8 cellular contexts compared by ENCODE assay signal in the genomic region with DNA sequence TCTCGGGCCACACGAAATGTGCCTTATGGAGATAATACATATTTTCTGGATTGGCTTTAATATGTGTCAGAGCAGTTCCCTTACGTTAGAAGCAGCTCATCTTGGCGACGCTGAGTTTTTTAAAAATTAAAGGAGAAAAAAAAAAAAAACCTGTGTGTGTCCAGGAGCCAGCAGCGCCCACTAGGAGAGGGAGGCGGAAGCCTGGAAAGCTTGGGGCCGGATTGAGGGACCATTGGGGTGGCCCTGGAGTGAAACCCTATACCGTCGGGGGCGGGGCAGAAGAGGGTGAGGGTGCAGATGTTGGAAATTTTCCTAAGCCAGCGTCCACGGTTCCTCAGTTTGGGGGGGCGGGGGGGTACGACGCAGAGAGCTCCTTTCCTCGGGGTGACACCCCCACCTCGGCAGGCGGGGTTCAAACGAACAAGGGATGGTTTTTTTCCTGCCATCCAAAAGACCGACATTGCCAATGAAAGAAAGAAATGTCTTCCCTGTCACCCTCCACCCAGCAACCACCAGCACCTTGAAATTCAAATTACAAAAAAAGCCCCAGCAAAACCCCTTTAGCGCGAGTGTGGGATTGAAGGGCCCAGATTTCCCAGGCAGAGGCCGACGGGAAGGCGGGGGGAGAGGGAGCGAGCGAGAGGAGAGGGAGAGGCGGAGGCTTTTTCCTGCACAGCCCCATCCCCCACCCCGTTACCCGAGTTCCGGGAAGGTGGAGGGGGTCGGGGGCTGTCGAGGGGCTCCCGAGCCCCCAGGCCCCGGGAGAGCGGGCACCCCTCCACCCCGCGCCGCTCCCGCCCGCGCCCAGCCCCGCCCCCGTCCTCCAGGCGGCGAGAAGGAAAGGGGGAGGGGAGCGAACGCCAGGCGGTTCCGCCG. TPM values are rescaled to one million over a fixed set of nuclear protein-coding genes. Genes with fewer than 3 reads are reported as not detected.
DNase-seq lines count a peak whose midpoint lies in the region; ATAC-seq and TF ChIP-seq lines count a peak whose summit lies in the region.

No MANE protein-coding gene starts in this region.

- H3K27ac ChIP-seq in ACC112 (ENCODE audit: low read depth, low read length): peak overlapping the region; percentile 34; the same call in 1 of the 2 replicates
- peak overlapping the region; percentile 87 to 91 for H3K27ac ChIP-seq in ascending aorta
- peak overlapping the region; percentile 19 for H3K27ac ChIP-seq in right cardiac atrium (ENCODE audit: low read length)

- no peaks in the 10 kb centered on the region for H3K4me1 ChIP-seq in ACC112 (ENCODE audit: control insufficient read depth, insufficient read depth, low read length, unreplicated experiment)
- H3K4me1 ChIP-seq in ascending aorta: no peaks in the 10 kb centered on the region
- no peaks in the 10 kb centered on the region for H3K4me1 ChIP-seq in right cardiac atrium (ENCODE audit: control insufficient read depth, insufficient read depth, low read length)

- intact Hi-C loops in ascending aorta (cut with DNase I): loop anchor here (1.0 to 5.0 kb wide), 2 partner anchors 18 to 320 kb away; a partner anchor contains a TSS
- intact Hi-C loops in right cardiac atrium (cut with DNase I): no loop called here
- intact Hi-C loops in posterior cingulate gyrus (cut with DNase I): no loop called here

- DNase-seq in GM10266 (ENCODE audit: extremely low spot score) (peak; percentile 14), NCI-H345 treated with DMSO at 0.1 percent for 48 hours (lab: John Stamatoyannopoulos, UW; ENCODE audit: unreplicated experiment) (peak; percentile 4), ascending aorta (ENCODE audit: low spot score in 2 of 2) (peak in 1 of 2 donors; percentile 72), right cardiac atrium (peak; percentile 46 to 78 (median 77)), posterior cingulate gyrus (peak in 8 of 10 donors; percentile 36 to 91 (median 49)), AML-193 (lab: John Stamatoyannopoulos, UW) (no peak)

- peak overlapping the region; percentile 85 for H2AFZ ChIP-seq in ACC112 (ENCODE audit: low read length, unreplicated experiment)

- peak overlapping the region; percentile 94 for H3K4me3 ChIP-seq in ACC112 (ENCODE audit: low read depth, low read length)
- peak overlapping the region; percentile 62 to 86 for H3K4me3 ChIP-seq in ascending aorta
- H3K4me3 ChIP-seq in right cardiac atrium (ENCODE audit: low read length): peak overlapping the region; percentile 89

- WGBS in right cardiac atrium: under 1% methylated on average over 44 of the region's 52 CpGs

- H3K36me3 ChIP-seq in ACC112 (ENCODE audit: insufficient read depth, low read length) (no peaks in the 10 kb centered on the region), ascending aorta (no peaks in the 10 kb centered on the region)

- ATAC-seq in right cardiac atrium: peak; percentile 83 to 85
- no peak for ATAC-seq in HG03280 (IDR thresholded peaks at IDR 0.05; ENCODE audit: unreplicated experiment)

- no peaks in the 10 kb centered on the region for H3K27me3 ChIP-seq in ACC112 (ENCODE audit: insufficient read depth, low read length)
- no peaks in the 10 kb centered on the region for H3K27me3 ChIP-seq in ascending aorta
- H3K27me3 ChIP-seq in right cardiac atrium (ENCODE audit: control insufficient read depth, insufficient read depth): no peaks in the 10 kb centered on the region

- H3K9me3 ChIP-seq in ascending aorta: no peaks in the 10 kb centered on the region
- no peaks in the 10 kb centered on the region for H3K9me3 ChIP-seq in right cardiac atrium (ENCODE audit: control insufficient read depth, low read length)

- TF ChIP-seq CTCF in GM10266 (IDR thresholded peaks at IDR 0.05; ENCODE audit: control insufficient read depth, insufficient read depth, low read depth, missing control alignments): no peak
- TF ChIP-seq CTCF in ascending aorta (IDR thresholded peaks at IDR 0.05): no peak

- H3K79me2 ChIP-seq in ACC112 (ENCODE audit: control insufficient read depth, insufficient read depth, low read length, unreplicated experiment): peaks cover 35% of the 10 kb centered on the region

RNA-seq across cellular contexts. Expression of a gene that starts 0.9 kb away (rescaled TPM):
- total RNA-seq in ascending aorta (21.5 TPM), right cardiac atrium (10 to 100 TPM; 35.6 to 41.5 (median 39.6) TPM)
- 20.0 TPM for polyA plus RNA-seq in right cardiac atrium

RNA-seq across cellular contexts. Expression of a gene that starts 17.6 kb away (rescaled TPM):
- total RNA-seq in ascending aorta (22.4 TPM), right cardiac atrium (10 to 100 TPM; 13.0 to 14.3 (median 13.3) TPM)
- 7.0 TPM for polyA plus RNA-seq in right cardiac atrium

Comparison
In these comparisons a context has a peak if more than half of its experiments do, and no peak if none do; other contexts are left out.
1. H3K27ac ChIP-seq: peak in every context shown above with its lines; median percentile 89 in ascending aorta; 34 in ACC112; 19 in right cardiac atrium.
2. DNase-seq: peak in GM10266 (single experiment), NCI-H345 treated with DMSO at 0.1 percent for 48 hours (single experiment), right cardiac atrium (3 of 3) and posterior cingulate gyrus (8 of 10); none in AML-193 (0 of 2).
3. Peak in every context shown above with its lines, with median percentiles within 50 percentile points of each other: H3K4me3 ChIP-seq.